1 cellular context compared by ENCODE assay signal in genomic region chr17:17154981-17155380, GRCh38.
A peak's percentile ranks its signal among the peaks of the same experiment; 100 is the strongest.
TF ChIP-seq lines count a peak whose summit lies in the region.

No MANE protein-coding gene starts in this region.

TF ChIP-seq in K562, 482 proteins besides CTCF, POLR2A, EP300 and RAD21:
- TF ChIP-seq NELFE (IDR thresholded peaks at IDR 0.05; ENCODE audit: insufficient read depth, insufficient read length) (no peak), TFE3 (CRISPR knock-in tag; IDR thresholded peaks at IDR 0.05) (peak; percentile 24), USF2 (CRISPR knock-in tag; IDR thresholded peaks at IDR 0.05) (peak; percentile 25; the same call in 1 of the 2 replicates)
